ENCODE assay signal across 1 cellular context in the genomic region with DNA sequence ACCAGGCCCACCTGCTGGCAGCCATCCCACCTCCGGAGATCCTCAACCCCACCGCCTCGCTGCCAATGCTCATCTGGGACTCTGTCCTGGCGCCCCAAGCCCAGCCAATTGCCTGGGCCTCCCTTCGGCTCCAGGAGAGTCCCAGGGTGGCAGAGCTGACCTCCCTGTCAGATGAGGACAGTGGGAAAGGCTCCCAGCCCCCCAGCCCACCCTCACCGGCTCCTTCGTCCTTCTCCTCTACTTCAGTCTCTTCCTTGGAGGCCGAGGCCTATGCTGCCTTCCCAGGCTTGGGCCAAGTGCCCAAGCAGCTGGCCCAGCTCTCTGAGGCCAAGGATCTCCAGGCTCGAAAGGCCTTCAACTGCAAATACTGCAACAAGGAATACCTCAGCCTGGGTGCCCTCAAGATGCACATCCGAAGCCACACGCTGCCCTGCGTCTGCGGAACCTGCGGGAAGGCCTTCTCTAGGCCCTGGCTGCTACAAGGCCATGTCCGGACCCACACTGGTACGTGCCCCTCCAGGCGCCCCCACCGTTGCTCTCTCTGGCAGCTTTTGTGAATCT.
TF ChIP-seq lines count a peak whose summit lies in the region.

No MANE protein-coding gene starts in this region.

TF ChIP-seq in GM23338, 12 proteins besides CTCF, POLR2A, EP300 and RAD21 (continued from another document):
- TF ChIP-seq, protein P1, sequence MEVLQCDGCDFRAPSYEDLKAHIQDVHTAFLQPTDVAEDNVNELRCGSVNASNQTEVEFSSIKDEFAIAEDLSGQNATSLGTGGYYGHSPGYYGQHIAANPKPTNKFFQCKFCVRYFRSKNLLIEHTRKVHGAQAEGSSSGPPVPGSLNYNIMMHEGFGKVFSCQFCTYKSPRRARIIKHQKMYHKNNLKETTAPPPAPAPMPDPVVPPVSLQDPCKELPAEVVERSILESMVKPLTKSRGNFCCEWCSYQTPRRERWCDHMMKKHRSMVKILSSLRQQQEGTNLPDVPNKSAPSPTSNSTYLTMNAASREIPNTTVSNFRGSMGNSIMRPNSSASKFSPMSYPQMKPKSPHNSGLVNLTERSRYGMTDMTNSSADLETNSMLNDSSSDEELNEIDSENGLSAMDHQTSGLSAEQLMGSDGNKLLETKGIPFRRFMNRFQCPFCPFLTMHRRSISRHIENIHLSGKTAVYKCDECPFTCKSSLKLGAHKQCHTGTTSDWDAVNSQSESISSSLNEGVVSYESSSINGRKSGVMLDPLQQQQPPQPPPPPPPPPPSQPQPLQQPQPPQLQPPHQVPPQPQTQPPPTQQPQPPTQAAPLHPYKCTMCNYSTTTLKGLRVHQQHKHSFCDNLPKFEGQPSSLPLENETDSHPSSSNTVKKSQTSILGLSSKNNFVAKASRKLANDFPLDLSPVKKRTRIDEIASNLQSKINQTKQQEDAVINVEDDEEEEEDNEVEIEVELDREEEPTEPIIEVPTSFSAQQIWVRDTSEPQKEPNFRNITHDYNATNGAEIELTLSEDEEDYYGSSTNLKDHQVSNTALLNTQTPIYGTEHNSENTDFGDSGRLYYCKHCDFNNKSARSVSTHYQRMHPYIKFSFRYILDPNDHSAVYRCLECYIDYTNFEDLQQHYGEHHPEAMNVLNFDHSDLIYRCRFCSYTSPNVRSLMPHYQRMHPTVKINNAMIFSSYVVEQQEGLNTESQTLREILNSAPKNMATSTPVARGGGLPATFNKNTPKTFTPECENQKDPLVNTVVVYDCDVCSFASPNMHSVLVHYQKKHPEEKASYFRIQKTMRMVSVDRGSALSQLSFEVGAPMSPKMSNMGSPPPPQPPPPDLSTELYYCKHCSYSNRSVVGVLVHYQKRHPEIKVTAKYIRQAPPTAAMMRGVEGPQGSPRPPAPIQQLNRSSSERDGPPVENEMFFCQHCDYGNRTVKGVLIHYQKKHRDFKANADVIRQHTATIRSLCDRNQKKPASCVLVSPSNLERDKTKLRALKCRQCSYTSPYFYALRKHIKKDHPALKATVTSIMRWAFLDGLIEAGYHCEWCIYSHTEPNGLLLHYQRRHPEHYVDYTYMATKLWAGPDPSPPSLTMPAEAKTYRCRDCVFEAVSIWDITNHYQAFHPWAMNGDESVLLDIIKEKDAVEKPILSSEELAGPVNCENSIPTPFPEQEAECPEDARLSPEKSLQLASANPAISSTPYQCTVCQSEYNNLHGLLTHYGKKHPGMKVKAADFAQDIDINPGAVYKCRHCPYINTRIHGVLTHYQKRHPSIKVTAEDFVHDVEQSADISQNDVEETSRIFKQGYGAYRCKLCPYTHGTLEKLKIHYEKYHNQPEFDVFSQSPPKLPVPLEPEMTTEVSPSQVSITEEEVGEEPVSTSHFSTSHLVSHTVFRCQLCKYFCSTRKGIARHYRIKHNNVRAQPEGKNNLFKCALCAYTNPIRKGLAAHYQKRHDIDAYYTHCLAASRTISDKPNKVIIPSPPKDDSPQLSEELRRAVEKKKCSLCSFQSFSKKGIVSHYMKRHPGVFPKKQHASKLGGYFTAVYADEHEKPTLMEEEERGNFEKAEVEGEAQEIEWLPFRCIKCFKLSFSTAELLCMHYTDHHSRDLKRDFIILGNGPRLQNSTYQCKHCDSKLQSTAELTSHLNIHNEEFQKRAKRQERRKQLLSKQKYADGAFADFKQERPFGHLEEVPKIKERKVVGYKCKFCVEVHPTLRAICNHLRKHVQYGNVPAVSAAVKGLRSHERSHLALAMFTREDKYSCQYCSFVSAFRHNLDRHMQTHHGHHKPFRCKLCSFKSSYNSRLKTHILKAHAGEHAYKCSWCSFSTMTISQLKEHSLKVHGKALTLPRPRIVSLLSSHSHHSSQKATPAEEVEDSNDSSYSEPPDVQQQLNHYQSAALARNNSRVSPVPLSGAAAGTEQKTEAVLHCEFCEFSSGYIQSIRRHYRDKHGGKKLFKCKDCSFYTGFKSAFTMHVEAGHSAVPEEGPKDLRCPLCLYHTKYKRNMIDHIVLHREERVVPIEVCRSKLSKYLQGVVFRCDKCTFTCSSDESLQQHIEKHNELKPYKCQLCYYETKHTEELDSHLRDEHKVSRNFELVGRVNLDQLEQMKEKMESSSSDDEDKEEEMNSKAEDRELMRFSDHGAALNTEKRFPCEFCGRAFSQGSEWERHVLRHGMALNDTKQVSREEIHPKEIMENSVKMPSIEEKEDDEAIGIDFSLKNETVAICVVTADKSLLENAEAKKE (CRISPR knock-in tag; IDR thresholded peaks at IDR 0.05), result no peak
